Comparison of ENCODE assay signal across 19 cellular contexts in genomic region chr20:2163757-2164156, GRCh38.
DNase-seq lines count a peak whose midpoint lies in the region; ATAC-seq and TF ChIP-seq lines count a peak whose summit lies in the region.
"Had no signal": no experiment of that assay in that cellular context is flagged by ENCODE, and none has a peak within 500 bp of the region (broad histone marks: within the 10 kb centered on the region; RNA-seq: fewer than 3 reads in every experiment).

No MANE protein-coding gene starts in this region.

- H3K27ac ChIP-seq in coronary artery (no peak overlapping the region), spleen (no peak overlapping the region), gastroesophageal sphincter (no peak overlapping the region)
- H3K27ac ChIP-seq: BLaER1, HL-60 had no signal

- H3K4me3 Mint-ChIP-seq in mesothelial cell of epicardium: no peak overlapping the region
- H3K4me3 Mint-ChIP-seq: CD14-positive monocyte; CD8-positive, alpha-beta T cell; HFFc6 had no signal

- no peaks in the 10 kb centered on the region for H3K4me1 Mint-ChIP-seq in mesothelial cell of epicardium
- H3K4me1 Mint-ChIP-seq: CD14-positive monocyte had no signal

- DNase-seq in H7: peak; percentile 16
- peak; percentile 59 for DNase-seq in coronary artery (ENCODE audit: low spot score)
- DNase-seq in mesenteric fat pad (ENCODE audit: low spot score): peak; percentile 22
- peak; percentile 36 for DNase-seq in spleen
- no peak for DNase-seq in mesothelial cell of epicardium (ENCODE audit: low spot score in 2 of 2, unreplicated experiment in 2 of 2)
- DNase-seq in DMS79 (lab: John Stamatoyannopoulos, UW): no peak
- DNase-seq: 8988T; Calu3; CD8-positive, alpha-beta T cell; DND-41; EL; HCEC 1CT; HFFc6; IMR-90 had no signal

- intact Hi-C loops in spleen (cut with DNase I; ENCODE audit: low total_unique reads): no loop called here

- no peak for ATAC-seq in gastroesophageal sphincter
- ATAC-seq: CD8-positive, alpha-beta T cell; GM12878 had no signal

- H3K9me3 ChIP-seq in spleen: no peaks in the 10 kb centered on the region
- H3K9me3 ChIP-seq in gastroesophageal sphincter: no peaks in the 10 kb centered on the region
- H3K9me3 ChIP-seq: BLaER1 had no signal

- no peak for TF ChIP-seq CTCF in coronary artery (IDR thresholded peaks at IDR 0.05)
- no peak for TF ChIP-seq CTCF in spleen (IDR thresholded peaks at IDR 0.05 in 8 of 11, conservative IDR thresholded peaks at IDR 0.05 in 3 of 11)
- no peak for TF ChIP-seq CTCF in mesothelial cell of epicardium (IDR thresholded peaks at IDR 0.05; ENCODE audit: unreplicated experiment)
- no peak for TF ChIP-seq CTCF in gastroesophageal sphincter (IDR thresholded peaks at IDR 0.05)

- H3K4me1 ChIP-seq in spleen: no peaks in the 10 kb centered on the region
- H3K4me1 ChIP-seq in gastroesophageal sphincter: no peaks in the 10 kb centered on the region

- H3K4me3 ChIP-seq in H7 (ENCODE audit: insufficient read depth, low read depth, low read length) (no peak overlapping the region), coronary artery (no peak overlapping the region), spleen (no peak overlapping the region), gastroesophageal sphincter (no peak overlapping the region)
- H3K4me3 ChIP-seq: BLaER1, GM12878 had no signal

- no peak overlapping the region for H3K27ac Mint-ChIP-seq in mesothelial cell of epicardium
- H3K27ac Mint-ChIP-seq: CD14-positive monocyte; CD8-positive, alpha-beta T cell; HFFc6 had no signal

- H3K36me3 Mint-ChIP-seq in mesothelial cell of epicardium: no peaks in the 10 kb centered on the region
- H3K36me3 Mint-ChIP-seq: CD14-positive monocyte; CD8-positive, alpha-beta T cell had no signal

- no peaks in the 10 kb centered on the region for H3K36me3 ChIP-seq in H7 (replicated peaks; ENCODE audit: control insufficient read depth, insufficient read depth, low read length)
- H3K36me3 ChIP-seq in spleen: no peaks in the 10 kb centered on the region
- H3K36me3 ChIP-seq in gastroesophageal sphincter: no peaks in the 10 kb centered on the region
- H3K36me3 ChIP-seq: BLaER1 had no signal

- WGBS in spleen, 5 donors: 75 to 80% (median 77%) methylated on average over 4 of the region's 4 CpGs
- 50 to 75% methylated on average over 2 of the region's 4 CpGs for WGBS in gastroesophageal sphincter (ENCODE audit: low coverage in 1 of 2), 2 donors

- TF ChIP-seq POLR2A in spleen (IDR thresholded peaks at IDR 0.05): no peak
- no peak for TF ChIP-seq POLR2A in gastroesophageal sphincter (IDR thresholded peaks at IDR 0.05)

- H3K9me3 Mint-ChIP-seq in mesothelial cell of epicardium: no peaks in the 10 kb centered on the region
- H3K9me3 Mint-ChIP-seq: CD14-positive monocyte; CD8-positive, alpha-beta T cell; HFFc6 had no signal

- peaks cover 17% of the 10 kb centered on the region for H3K27me3 Mint-ChIP-seq in mesothelial cell of epicardium (ENCODE audit: low read depth)

- no peaks in the 10 kb centered on the region for H3K27me3 ChIP-seq in H7 (ENCODE audit: control insufficient read depth, insufficient read depth, low read length)
- no peaks in the 10 kb centered on the region for H3K27me3 ChIP-seq in spleen (replicated peaks in 1 of 7)
- no peaks in the 10 kb centered on the region for H3K27me3 ChIP-seq in gastroesophageal sphincter
- H3K27me3 ChIP-seq: BLaER1 had no signal

- TF ChIP-seq EP300 in gastroesophageal sphincter (IDR thresholded peaks at IDR 0.05): no peak

Comparison
In these comparisons a context has a peak if more than half of its experiments do, and no peak if none do; other contexts are left out.
1. DNase-seq: peak in H7 (single experiment), coronary artery (single experiment), mesenteric fat pad (single experiment) and spleen (single experiment); none in mesothelial cell of epicardium (0 of 2) and DMS79 (single experiment).